In the genomic region with DNA sequence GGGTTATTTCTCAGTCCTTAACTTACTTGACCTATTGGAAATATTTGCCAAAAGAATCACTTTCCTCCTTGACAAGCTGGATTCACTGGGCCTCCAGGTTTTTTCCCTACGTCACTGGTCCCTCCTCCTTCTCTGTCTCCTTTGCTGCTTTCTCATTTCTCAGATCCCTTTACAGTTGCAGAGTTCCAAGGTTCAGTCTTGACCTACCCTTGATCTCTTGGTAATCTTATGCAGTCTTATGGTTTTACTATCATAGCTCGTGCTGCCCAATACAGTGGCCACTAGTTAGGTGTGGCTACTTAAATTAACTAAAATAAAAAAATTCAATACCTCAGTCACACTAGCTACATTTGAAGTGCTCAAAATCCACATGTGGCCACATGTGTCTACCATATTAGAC, we compare ENCODE assay signal across 38 cellular contexts. TPM values are rescaled to one million over a fixed set of nuclear protein-coding genes. Genes with fewer than 3 reads are reported as not detected.
"Had no signal": no experiment of that assay in that cellular context is flagged by ENCODE, and none has a peak within 500 bp of the region (broad histone marks: within the 10 kb centered on the region; RNA-seq: fewer than 3 reads in every experiment).

No MANE protein-coding gene starts in this region.

- H3K27ac ChIP-seq: adrenal gland, body of pancreas, epithelial cell of prostate, esophagus squamous epithelium, gastroesophageal sphincter, WERI-Rb-1 had no signal

- H3K4me1 ChIP-seq: adrenal gland, body of pancreas, esophagus squamous epithelium, gastroesophageal sphincter had no signal

- H3K4me3 ChIP-seq: adrenal gland, body of pancreas, esophagus squamous epithelium, gastroesophageal sphincter had no signal

- ATAC-seq: activated CD4-positive, CD25-positive, alpha-beta regulatory T cell treated with anti-CD3 and anti-CD28 coated beads, Interleukin-2, amount 50 U/mL, for 24 hours; activated CD8-positive, alpha-beta memory T cell treated with anti-CD3 and anti-CD28 coated beads, Interleukin-2, amount 10 ng/mL, durations not matched to agents 7 days and 5 days; activated CD8-positive, alpha-beta T cell treated with anti-CD3 and anti-CD28 coated beads, Interleukin-2, amount 10 ng/mL, durations not matched to agents 7 days and 5 days; activated naive CD8-positive, alpha-beta T cell treated with anti-CD3 and anti-CD28 coated beads, Interleukin-2, amount 50 U/mL, for 24 hours; body of pancreas; gastroesophageal sphincter; T-cell had no signal

- FAIRE-seq: colon, endothelial cell of umbilical vein had no signal

- DNase-seq: activated B cell treated with CpG ODN at 0.5 μM for 24 hours; activated CD4-positive, alpha-beta memory T cell treated with anti-CD3 and anti-CD28 coated beads for 36 hours; activated CD4-positive, alpha-beta T cell treated with anti-CD3 and anti-CD28 coated beads for 48 hours; activated CD4-positive, alpha-beta T cell treated with anti-CD3 and anti-CD28 coated beads, Interleukin-2, amount 50 U/mL, for 1 hour; activated CD8-positive, alpha-beta memory T cell treated with anti-CD3 and anti-CD28 coated beads, Interleukin-2, amount 10 ng/mL, durations not matched to agents 7 days and 5 days; activated CD8-positive, alpha-beta memory T cell treated with anti-CD3 and anti-CD28 coated beads, Interleukin-2, amount 50 U/mL, for 4 hours; activated CD8-positive, alpha-beta T cell treated with anti-CD3 and anti-CD28 coated beads, Interleukin-2, amount 10 ng/mL, durations not matched to agents 7 days and 5 days; activated effector memory CD4-positive, alpha-beta T cell treated with anti-CD3 and anti-CD28 coated beads, Interleukin-2, amount 50 U/mL, for 16 hours; activated naive CD4-positive, alpha-beta T cell treated with anti-CD3 and anti-CD28 coated beads for 36 hours; activated naive CD8-positive, alpha-beta T cell treated with anti-CD3 and anti-CD28 coated beads for 36 hours; activated naive CD8-positive, alpha-beta T cell treated with anti-CD3 and anti-CD28 coated beads, Interleukin-2, amount 50 U/mL, for 24 hours; activated T-cell treated with anti-CD3 and anti-CD28 coated beads, Interleukin-2, amount 50 U/mL, for 1 hour; activated T-cell treated with anti-CD3 and anti-CD28 coated beads, Interleukin-2, amount 50 U/mL, for 48 hours; adrenal gland; amygdala; aorta; body of pancreas; caudate nucleus; cortex of kidney; effector CD8-positive, alpha-beta T cell; esophagus squamous epithelium; foreskin melanocyte; T-cell; T1000; WERI-Rb-1 had no signal

- H3K27me3 ChIP-seq: adrenal gland, body of pancreas, esophagus squamous epithelium, gastroesophageal sphincter had no signal

- H3K9me3 ChIP-seq: adrenal gland, body of pancreas, esophagus squamous epithelium, gastroesophageal sphincter had no signal

RNA-seq across cellular contexts. Expression of gene DDX4, which starts 37.1 kb away (rescaled TPM):
- total RNA-seq: activated B cell treated with CpG ODN at 0.5 μM for 24 hours; activated CD4-positive, alpha-beta memory T cell treated with anti-CD3 and anti-CD28 coated beads for 36 hours; activated CD8-positive, alpha-beta memory T cell treated with anti-CD3 and anti-CD28 coated beads for 36 hours; activated naive CD8-positive, alpha-beta T cell treated with anti-CD3 and anti-CD28 coated beads for 36 hours; activated T-helper 1 cell treated with anti-CD3 and anti-CD28 coated beads, Interleukin-12 subunit alpha, Interleukin-12 subunit beta, Interleukin-2, Interleukin-4 antibody, amounts not matched to agents 30 ng/mL and 10 ng/mL and 1 ng/mL, durations not matched to agents 14 hours and 24 hours and 36 hours; adrenal gland; aorta; body of pancreas; chondrocyte; dermis microvascular lymphatic vessel endothelial cell; endothelial cell of umbilical vein; esophagus squamous epithelium; fibroblast of lung; fibroblast of villous mesenchyme; gastroesophageal sphincter; glomerular endothelial cell; T-cell had no signal
- polyA plus RNA-seq: adrenal gland, aorta, endothelial cell of umbilical vein, esophagus, fibroblast of lung had no signal
